ENCODE assay signal across 9 cellular contexts in genomic region chr12:100201604-100202423, GRCh38. TPM values are rescaled to one million over a fixed set of nuclear protein-coding genes. Genes with fewer than 3 reads are reported as not detected.
DNase-seq lines count a peak whose midpoint lies in the region; ATAC-seq and TF ChIP-seq lines count a peak whose summit lies in the region.
"Had no signal": no experiment of that assay in that cellular context is flagged by ENCODE, and none has a peak within 500 bp of the region (broad histone marks: within the 10 kb centered on the region; RNA-seq: fewer than 3 reads in every experiment).

No MANE protein-coding gene starts in this region.

- peak overlapping the region; percentile 69 for H3K27ac ChIP-seq in OCI-LY7 (ENCODE audit: low read depth, low read length, poor library complexity, severe bottlenecking)
- H3K27ac ChIP-seq in parathyroid adenoma, result no peak overlapping the region
- H3K27ac ChIP-seq in uterus, result no peak overlapping the region

- peak overlapping the region; percentile 73 for H3K9ac ChIP-seq in ES-I3 (ENCODE audit: low read depth, low read length)
- H3K9ac ChIP-seq in parathyroid adenoma, result no peak overlapping the region

- no peak for ATAC-seq in GM19351 (IDR thresholded peaks at IDR 0.05; ENCODE audit: unreplicated experiment)
- ATAC-seq in HG02981 (IDR thresholded peaks at IDR 0.05; ENCODE audit: unreplicated experiment), result no peak
- no peak for ATAC-seq in GM19395 (IDR thresholded peaks at IDR 0.05; ENCODE audit: unreplicated experiment)

- peak overlapping the region; percentile 97 for H3K4me3 Mint-ChIP-seq in endothelial cell (ENCODE audit: unreplicated experiment)

- peak overlapping the region; percentile 83 for H3K4me2 ChIP-seq in OCI-LY7 (ENCODE audit: low read length)
- H3K4me2 ChIP-seq in parathyroid adenoma (ENCODE audit: low read length), result peak overlapping the region; percentile 72

- H3K27ac Mint-ChIP-seq in endothelial cell (ENCODE audit: unreplicated experiment), result peak overlapping the region; percentile 92

- H2AFZ ChIP-seq in OCI-LY7 (ENCODE audit: low read length) (0 out of 2 replicates have a peak overlapping the region, but pooled peaks have one; percentile 95), parathyroid adenoma (peak overlapping the region; percentile 80)

- POLR2A ChIA-PET in OCI-LY7 (lab: Charles Lee), result interaction anchor here (1.0 to 3.3 kb wide), 3 partner anchors 12 to 66 kb away, joined by 4 to 11 read pairs (median 6); partner anchors contain the start of genes DEPDC4 and SCYL2

- DNase-seq in OCI-LY7 (ENCODE audit: low spot score) (no peak), endothelial cell (ENCODE audit: low spot score) (no peak), uterus (no peak)
- DNase-seq: NCI-H187 treated with DMSO at 0.1 percent for 48 hours had no signal

- no peaks in the 10 kb centered on the region for H3K36me3 ChIP-seq in ES-I3 (ENCODE audit: insufficient read depth, low read length)
- H3K36me3 ChIP-seq in OCI-LY7 (ENCODE audit: insufficient read depth, low read length), result peaks cover 27% of the 10 kb centered on the region
- H3K36me3 ChIP-seq in parathyroid adenoma (ENCODE audit: control insufficient read depth, insufficient read depth, low read length), result no peaks in the 10 kb centered on the region
- no peaks in the 10 kb centered on the region for H3K36me3 ChIP-seq in uterus

- H3K9me3 ChIP-seq in ES-I3 (ENCODE audit: control insufficient read depth, insufficient read depth, low read length) (no peaks in the 10 kb centered on the region), OCI-LY7 (ENCODE audit: low read length) (no peaks in the 10 kb centered on the region), parathyroid adenoma (ENCODE audit: control insufficient read depth, low read length) (no peaks in the 10 kb centered on the region), uterus (no peaks in the 10 kb centered on the region)

- peaks cover 11% of the 10 kb centered on the region for H3K27me3 Mint-ChIP-seq in endothelial cell (ENCODE audit: unreplicated experiment)

- H3K4me3 ChIP-seq in OCI-LY7 (ENCODE audit: low read depth, low read length, poor library complexity, severe bottlenecking) (peak overlapping the region; percentile 89), parathyroid adenoma (ENCODE audit: low read depth, low read length) (peak overlapping the region; percentile 84), uterus (peak overlapping the region in 1 of 2 donors; percentile 78)

- BruUV-seq in OCI-LY7 (replicated peaks; lab: Mats Ljungman, UMichigan), result no TSS peak

- no peak for TF ChIP-seq POLR2A in uterus (IDR thresholded peaks at IDR 0.05)

- peaks cover 13% of the 10 kb centered on the region for H3K4me1 Mint-ChIP-seq in endothelial cell (ENCODE audit: unreplicated experiment)

- no peaks in the 10 kb centered on the region for H3K9me3 Mint-ChIP-seq in endothelial cell (ENCODE audit: unreplicated experiment)

- no peaks in the 10 kb centered on the region for H3K9me2 ChIP-seq in OCI-LY7 (ENCODE audit: insufficient read depth, low read length)

- H3K36me3 Mint-ChIP-seq in endothelial cell (ENCODE audit: low read depth, unreplicated experiment), result no peaks in the 10 kb centered on the region

- peaks cover 51% of the 10 kb centered on the region for H3K79me2 ChIP-seq in OCI-LY7 (ENCODE audit: insufficient read depth, low read depth, low read length)
- peaks cover 21% of the 10 kb centered on the region for H3K79me2 ChIP-seq in parathyroid adenoma

- intact Hi-C loops in OCI-LY7 (cut with micrococcal nuclease; ENCODE audit: unreplicated experiment), result loop anchor here (5.0 kb wide), 1 partner anchor 65 kb away; the partner anchor contains the start of genes DEPDC4 and SCYL2
- intact Hi-C loops in uterus (cut with DNase I; ENCODE audit: low total_unique reads), result no loop called here

- CTCF ChIA-PET in OCI-LY7 (lab: Charles Lee; ENCODE audit: unreplicated experiment), result no interaction called here

- no peaks in the 10 kb centered on the region for H4K20me1 ChIP-seq in OCI-LY7 (ENCODE audit: insufficient read depth, low read length)

- H3K27me3 ChIP-seq in parathyroid adenoma (ENCODE audit: control insufficient read depth, insufficient read depth, low read length), result no peaks in the 10 kb centered on the region
- no peaks in the 10 kb centered on the region for H3K27me3 ChIP-seq in uterus

- TF ChIP-seq CTCF in OCI-LY7 (conservative IDR thresholded peaks at IDR 0.05; ENCODE audit: low read length) (no peak), endothelial cell (IDR thresholded peaks at IDR 0.05; ENCODE audit: unreplicated experiment) (no peak), parathyroid adenoma (IDR thresholded peaks at IDR 0.05) (no peak), uterus (IDR thresholded peaks at IDR 0.05) (no peak)

- H3K4me1 ChIP-seq in ES-I3 (ENCODE audit: insufficient read depth, low read length) (no peaks in the 10 kb centered on the region), OCI-LY7 (ENCODE audit: insufficient read depth, low read length, poor library complexity, severe bottlenecking) (peaks cover 30% of the 10 kb centered on the region), parathyroid adenoma (peaks cover 4% of the 10 kb centered on the region), uterus (no peaks in the 10 kb centered on the region)

RNA-seq across cellular contexts. Expression of gene ACTR6, which starts 1.2 kb away (rescaled TPM):
- total RNA-seq in OCI-LY7 (2014; rRNA removed; shearing (Covaris generic)), result 14.6 and 22.2 TPM in 2 replicates
- total RNA-seq in OCI-LY7 (2022) (35.2 and 37.6 TPM in 2 replicates), endothelial cell (ENCODE audit: unreplicated experiment) (20.4 TPM), uterus (100 to 1,000 TPM in 1 of 4 donors, 10 to 100 TPM in 3; 13.8 to 131 (median 34.8) TPM)

RNA-seq across cellular contexts. Expression of gene BLTP3B, which starts 59.1 kb away (rescaled TPM):
- total RNA-seq in OCI-LY7 (2014; rRNA removed; shearing (Covaris generic)), result 11.6 and 18.9 TPM in 2 replicates
- total RNA-seq in OCI-LY7 (2022) (20.2 and 23.2 TPM in 2 replicates), endothelial cell (ENCODE audit: unreplicated experiment) (14.3 TPM), uterus (10 to 100 TPM in 3 of 4 donors, 1 to 10 TPM in 1; 9.7 to 42.0 (median 25.1) TPM)
